8 cellular contexts compared by ENCODE assay signal in genomic region chr11:2990617-2991476, GRCh38. TPM values are rescaled to one million over a fixed set of nuclear protein-coding genes. Genes with fewer than 3 reads are reported as not detected.
DNase-seq lines count a peak whose midpoint lies in the region; ATAC-seq and TF ChIP-seq lines count a peak whose summit lies in the region.

No MANE protein-coding gene starts in this region.

- H3K27ac ChIP-seq in angular gyrus (ENCODE audit: low read depth, low read length): peak overlapping the region; percentile 65

- DNase-seq in GM12865 (ENCODE audit: low read depth) (peak; percentile 50), NCI-H69 (lab: John Stamatoyannopoulos, UW) (peak; percentile 55), kidney epithelial cell (ENCODE audit: low read depth) (no peak), SHP77 (lab: John Stamatoyannopoulos, UW) (no peak)
- DNase-seq in stimulated activated CD4-positive, alpha-beta T cell treated with anti-CD3 and anti-CD28 coated beads, Interleukin-4, amount 100 ng/mL, for 24 hours: peak; percentile 63

- TF ChIP-seq CTCF in GM12865 (IDR thresholded peaks at IDR 0.05; ENCODE audit: insufficient read depth, low read depth, low read length, missing control alignments) (no peak), kidney epithelial cell (IDR thresholded peaks at IDR 0.05; ENCODE audit: insufficient read depth, low read length, poor library complexity, severe bottlenecking) (no peak)

- H3K27me3 ChIP-seq in kidney epithelial cell (ENCODE audit: control insufficient read depth, insufficient read depth, low read length): no peaks in the 10 kb centered on the region

- H3K36me3 ChIP-seq in kidney epithelial cell (ENCODE audit: control insufficient read depth, insufficient read depth, low read length): no peaks in the 10 kb centered on the region

- ATAC-seq in GM21529 (IDR thresholded peaks at IDR 0.05; ENCODE audit: unreplicated experiment) (no peak), HG02678 (IDR thresholded peaks at IDR 0.05; ENCODE audit: unreplicated experiment) (no peak)

- H3K4me3 ChIP-seq in GM12865 (ENCODE audit: low read depth, low read length): peak overlapping the region; percentile 72
- H3K4me3 ChIP-seq in kidney epithelial cell (ENCODE audit: low read depth, low read length): peak overlapping the region; percentile 76

RNA-seq across cellular contexts. Expression of gene NAP1L4, which starts 1.3 kb away (rescaled TPM):
- 109 and 121 TPM in 2 replicates for total RNA-seq in kidney epithelial cell

Comparison
In these comparisons a context has a peak if more than half of its experiments do, and no peak if none do; other contexts are left out.
1. DNase-seq: peak in GM12865 (single experiment), NCI-H69 (single experiment) and stimulated activated CD4-positive, alpha-beta T cell treated with anti-CD3 and anti-CD28 coated beads, Interleukin-4, amount 100 ng/mL, for 24 hours (single experiment); none in kidney epithelial cell (single experiment) and SHP77 (0 of 2).